1 cellular context compared by ENCODE assay signal in genomic region chr6:145214570-145214969, GRCh38.
TF ChIP-seq lines count a peak whose summit lies in the region.

No MANE protein-coding gene starts in this region.

TF ChIP-seq in HepG2, 621 proteins besides CTCF, POLR2A, EP300 and RAD21 (continued from another document):
- TF ChIP-seq ZNF597 (CRISPR knock-in tag; IDR thresholded peaks at IDR 0.05) (no peak), MYNN (CRISPR knock-in tag; IDR thresholded peaks at IDR 0.05; ENCODE audit: low read depth) (no peak), ZKSCAN1 (IDR thresholded peaks at IDR 0.05; ENCODE audit: low read length) (no peak), STAG1 (CRISPR knock-in tag; IDR thresholded peaks at IDR 0.05) (peak; percentile 64), ZNF292 (CRISPR knock-in tag; IDR thresholded peaks at IDR 0.05; ENCODE audit: borderline replicate concordance, low read depth) (no peak), ZNF24 (IDR thresholded peaks at IDR 0.05) (no peak), TOPORS (CRISPR knock-in tag; IDR thresholded peaks at IDR 0.05) (no peak)
TF ChIP-seq in HepG2: peak in this region for 4.
